16 cellular contexts compared by ENCODE assay signal in the genomic region with DNA sequence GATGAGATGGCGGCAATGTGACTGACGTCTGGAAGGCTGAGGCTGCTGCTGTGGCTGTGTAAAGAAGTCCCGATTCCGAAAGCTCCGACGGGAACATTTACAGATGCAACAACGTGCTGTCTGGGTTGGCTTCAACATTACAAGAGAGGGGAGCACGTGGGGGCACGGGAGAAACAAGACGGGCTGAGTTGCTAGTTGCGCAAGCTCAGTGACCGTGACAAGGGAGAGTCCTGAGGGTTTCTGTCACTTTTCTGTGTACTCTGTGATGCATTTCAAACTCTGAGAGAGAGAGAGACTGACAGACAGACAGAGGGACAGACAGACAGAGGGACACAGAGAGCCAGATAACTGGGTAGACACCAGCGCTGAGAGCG.
"Had no signal": no experiment of that assay in that cellular context is flagged by ENCODE, and none has a peak within 500 bp of the region (broad histone marks: within the 10 kb centered on the region; RNA-seq: fewer than 3 reads in every experiment).

No MANE protein-coding gene starts in this region.

- ATAC-seq: activated CD4-positive, alpha-beta T cell treated with anti-CD3 and anti-CD28 coated beads for 36 hours; effector memory CD8-positive, alpha-beta T cell; naive thymus-derived CD8-positive, alpha-beta T cell had no signal

- H3K4me1 ChIP-seq: spleen, tibial artery had no signal

- H3K9me3 ChIP-seq: spleen, tibial artery had no signal

- H3K4me3 Mint-ChIP-seq: activated CD4-positive, alpha-beta memory T cell treated with anti-CD3 and anti-CD28 coated beads for 36 hours; activated CD4-positive, alpha-beta T cell treated with anti-CD3 and anti-CD28 coated beads for 36 hours; activated naive CD8-positive, alpha-beta T cell treated with anti-CD3 and anti-CD28 coated beads for 36 hours; activated T-helper 1 cell treated with anti-CD3 and anti-CD28 coated beads, Interleukin-12 subunit alpha, Interleukin-12 subunit beta, Interleukin-2, Interleukin-4 antibody, amounts not matched to agents 30 ng/mL and 10 ng/mL and 1 ng/mL, durations not matched to agents 14 hours and 24 hours and 36 hours; effector memory CD8-positive, alpha-beta T cell; naive thymus-derived CD8-positive, alpha-beta T cell; T-helper 1 cell treated with Interleukin-12 subunit alpha and Interleukin-12 subunit beta and Interleukin-4 antibody, amounts not matched to agents 30 μg/mL and 1 μg/mL, for 36 hours had no signal

- H3K27ac ChIP-seq: cardiac muscle cell, spleen, tibial artery had no signal

- H3K9me3 Mint-ChIP-seq: activated CD4-positive, alpha-beta memory T cell treated with anti-CD3 and anti-CD28 coated beads for 36 hours; activated naive CD8-positive, alpha-beta T cell treated with anti-CD3 and anti-CD28 coated beads for 36 hours; activated T-helper 1 cell treated with anti-CD3 and anti-CD28 coated beads, Interleukin-12 subunit alpha, Interleukin-12 subunit beta, Interleukin-2, Interleukin-4 antibody, amounts not matched to agents 30 ng/mL and 10 ng/mL and 1 ng/mL, durations not matched to agents 14 hours and 24 hours and 36 hours; effector memory CD8-positive, alpha-beta T cell; T-helper 1 cell treated with Interleukin-12 subunit alpha and Interleukin-12 subunit beta and Interleukin-4 antibody, amounts not matched to agents 30 μg/mL and 1 μg/mL, for 36 hours had no signal

- H3K27ac Mint-ChIP-seq: activated CD4-positive, alpha-beta memory T cell treated with anti-CD3 and anti-CD28 coated beads for 36 hours; activated naive CD8-positive, alpha-beta T cell treated with anti-CD3 and anti-CD28 coated beads for 36 hours; activated T-helper 1 cell treated with anti-CD3 and anti-CD28 coated beads, Interleukin-12 subunit alpha, Interleukin-12 subunit beta, Interleukin-2, Interleukin-4 antibody, amounts not matched to agents 30 ng/mL and 10 ng/mL and 1 ng/mL, durations not matched to agents 14 hours and 24 hours and 36 hours; T-helper 1 cell treated with Interleukin-12 subunit alpha and Interleukin-12 subunit beta and Interleukin-4 antibody, amounts not matched to agents 30 μg/mL and 1 μg/mL, for 36 hours had no signal

- DNase-seq: activated CD4-positive, alpha-beta memory T cell treated with anti-CD3 and anti-CD28 coated beads for 36 hours; activated CD4-positive, alpha-beta T cell treated with anti-CD3 and anti-CD28 coated beads for 36 hours; activated naive CD8-positive, alpha-beta T cell treated with anti-CD3 and anti-CD28 coated beads for 36 hours; activated T-cell treated with anti-CD3 and anti-CD28 coated beads for 4 hours; amniotic stem cell; dermis blood vessel endothelial cell; effector memory CD8-positive, alpha-beta T cell; spleen; stimulated activated CD4-positive, alpha-beta T cell treated with anti-CD3 and anti-CD28 coated beads, Interleukin-4, amount 100 ng/mL, for 4 hours; stimulated activated naive CD4-positive, alpha-beta T cell treated with Interleukin-2 at 50 U/mL for 16 hours; substantia nigra had no signal

- H3K4me3 ChIP-seq: cardiac muscle cell, spleen, tibial artery had no signal

- H3K27me3 Mint-ChIP-seq: activated CD4-positive, alpha-beta memory T cell treated with anti-CD3 and anti-CD28 coated beads for 36 hours; activated CD4-positive, alpha-beta T cell treated with anti-CD3 and anti-CD28 coated beads for 36 hours; activated naive CD8-positive, alpha-beta T cell treated with anti-CD3 and anti-CD28 coated beads for 36 hours; effector memory CD8-positive, alpha-beta T cell; naive thymus-derived CD8-positive, alpha-beta T cell had no signal

- H3K4me1 Mint-ChIP-seq: activated CD4-positive, alpha-beta T cell treated with anti-CD3 and anti-CD28 coated beads for 36 hours; activated naive CD8-positive, alpha-beta T cell treated with anti-CD3 and anti-CD28 coated beads for 36 hours; naive thymus-derived CD8-positive, alpha-beta T cell had no signal

- H3K27me3 ChIP-seq: cardiac muscle cell, spleen, tibial artery had no signal
